ENCODE assay signal across 8 cellular contexts in genomic region chr6:160519603-160520042, GRCh38.
DNase-seq lines count a peak whose midpoint lies in the region; ATAC-seq and TF ChIP-seq lines count a peak whose summit lies in the region.

No MANE protein-coding gene starts in this region.

- H3K9me3 ChIP-seq in BE2C (no peaks in the 10 kb centered on the region), WERI-Rb-1 (ENCODE audit: severe bottlenecking) (no peaks in the 10 kb centered on the region), left ventricle myocardium inferior (replicated peaks) (no peaks in the 10 kb centered on the region), skeletal muscle satellite cell (replicated peaks; ENCODE audit: low read length) (no peaks in the 10 kb centered on the region)

- H3K9ac ChIP-seq in skeletal muscle satellite cell (ENCODE audit: low read depth, low read length) = peak overlapping the region; percentile 79

- DNase-seq in BE2C (no peak), WERI-Rb-1 (no peak), left ventricle myocardium inferior (no peak), SIG-M5 (lab: John Stamatoyannopoulos, UW) (no peak), DMS153 (lab: John Stamatoyannopoulos, UW) (no peak)

- ATAC-seq in GM18867 (IDR thresholded peaks at IDR 0.05; ENCODE audit: unreplicated experiment) (peak; percentile 72), HG03095 (IDR thresholded peaks at IDR 0.05; ENCODE audit: unreplicated experiment) (peak; percentile 85)

- no peaks in the 10 kb centered on the region for H3K4me1 ChIP-seq in BE2C
- H3K4me1 ChIP-seq in left ventricle myocardium inferior = peaks cover 15% of the 10 kb centered on the region
- H3K4me1 ChIP-seq in skeletal muscle satellite cell (ENCODE audit: control insufficient read depth, insufficient read depth, low read length) = no peaks in the 10 kb centered on the region

- H3K36me3 ChIP-seq in BE2C (no peaks in the 10 kb centered on the region), WERI-Rb-1 (no peaks in the 10 kb centered on the region), left ventricle myocardium inferior (no peaks in the 10 kb centered on the region), skeletal muscle satellite cell (ENCODE audit: insufficient read depth, low read length) (no peaks in the 10 kb centered on the region)

- H3K27ac ChIP-seq in WERI-Rb-1 (no peak overlapping the region), left ventricle myocardium inferior (replicated peaks) (peak overlapping the region; percentile 76)

- intact Hi-C loops in left ventricle myocardium inferior (cut with micrococcal nuclease) = no loop called here

- TF ChIP-seq CTCF in BE2C (IDR thresholded peaks at IDR 0.05; ENCODE audit: low read depth, low read length) = peak; percentile 94
- peak; percentile 90; the same call in 1 of the 2 replicates for TF ChIP-seq CTCF in WERI-Rb-1 (IDR thresholded peaks at IDR 0.05; ENCODE audit: low read depth, low read length)
- TF ChIP-seq CTCF in left ventricle myocardium inferior (IDR thresholded peaks at IDR 0.05; ENCODE audit: borderline replicate concordance) = peak; percentile 93

- peaks cover 4% of the 10 kb centered on the region; the same call in 1 of the 2 replicates for H3K27me3 ChIP-seq in BE2C
- H3K27me3 ChIP-seq in WERI-Rb-1 (ENCODE audit: insufficient read depth, low read depth, severe bottlenecking) = peaks cover 32% of the 10 kb centered on the region
- H3K27me3 ChIP-seq in left ventricle myocardium inferior (ENCODE audit: low read depth) = peaks cover 7% of the 10 kb centered on the region
- H3K27me3 ChIP-seq in skeletal muscle satellite cell (ENCODE audit: control insufficient read depth, insufficient read depth, low read length) = no peaks in the 10 kb centered on the region

- H3K4me3 ChIP-seq in BE2C (ENCODE audit: low read depth, low read length) (peak overlapping the region; percentile 56), WERI-Rb-1 (ENCODE audit: low read depth, low read length) (peak overlapping the region; percentile 53), left ventricle myocardium inferior (peak overlapping the region; percentile 87), skeletal muscle satellite cell (ENCODE audit: low read length) (peak overlapping the region; percentile 78)

- H3K4me2 ChIP-seq in skeletal muscle satellite cell (ENCODE audit: low read length) = peak overlapping the region; percentile 97
